Comparison of ENCODE assay signal across 10 cellular contexts in genomic region chr17:82271401-82271800, GRCh38. TPM values are rescaled to one million over a fixed set of nuclear protein-coding genes. Genes with fewer than 3 reads are reported as not detected.
DNase-seq lines count a peak whose midpoint lies in the region; ATAC-seq lines count a peak whose summit lies in the region.
"Had no signal": no experiment of that assay in that cellular context is flagged by ENCODE, and none has a peak within 500 bp of the region (broad histone marks: within the 10 kb centered on the region; RNA-seq: fewer than 3 reads in every experiment).

No MANE protein-coding gene starts in this region.

- CTCF ChIA-PET in activated CD4-positive, alpha-beta T cell treated with anti-CD3 and anti-CD28 coated beads, Interleukin-2, amount 10 ng/mL, durations not matched to agents 7 days and 5 days (lab: Charles Lee) = interaction anchor here (0.6 to 1.2 kb wide), 2 partner anchors 17 to 639 kb away, joined by 3 read pairs; no protein-coding TSS in a partner anchor

- no peaks in the 10 kb centered on the region for H3K9me3 Mint-ChIP-seq in activated CD4-positive, alpha-beta T cell treated with anti-CD3 and anti-CD28 coated beads, Interleukin-2, amount 10 ng/mL, durations not matched to agents 7 days and 5 days
- no peaks in the 10 kb centered on the region for H3K9me3 Mint-ChIP-seq in activated naive CD4-positive, alpha-beta T cell treated with anti-CD3 and anti-CD28 coated beads, Interleukin-2, amount 50 U/mL, for 72 hours
- H3K9me3 Mint-ChIP-seq in stimulated activated memory B cell treated with anti-CD40 and anti-IgM and Interleukin-4, amounts not matched to agents 10 μg/mL and 1 μg/mL and 100 μg/mL, for 72 hours = no peaks in the 10 kb centered on the region

- H3K4me1 Mint-ChIP-seq in activated CD4-positive, alpha-beta T cell treated with anti-CD3 and anti-CD28 coated beads, Interleukin-2, amount 10 ng/mL, durations not matched to agents 7 days and 5 days = peaks cover 61% of the 10 kb centered on the region
- H3K4me1 Mint-ChIP-seq in stimulated activated memory B cell treated with anti-CD40 and anti-IgM and Interleukin-4, amounts not matched to agents 10 μg/mL and 1 μg/mL and 100 μg/mL, for 72 hours = peaks cover 63% of the 10 kb centered on the region

- H3K4me3 Mint-ChIP-seq in activated CD4-positive, alpha-beta T cell treated with anti-CD3 and anti-CD28 coated beads, Interleukin-2, amount 10 ng/mL, durations not matched to agents 7 days and 5 days = peak overlapping the region; percentile 84
- H3K4me3 Mint-ChIP-seq in stimulated activated memory B cell treated with anti-CD40 and anti-IgM and Interleukin-4, amounts not matched to agents 10 μg/mL and 1 μg/mL and 100 μg/mL, for 72 hours = peak overlapping the region; percentile 7

- peak overlapping the region; percentile 92 for H3K27ac Mint-ChIP-seq in activated CD4-positive, alpha-beta T cell treated with anti-CD3 and anti-CD28 coated beads, Interleukin-2, amount 10 ng/mL, durations not matched to agents 7 days and 5 days
- peak overlapping the region; percentile 98 to 100 for H3K27ac Mint-ChIP-seq in activated naive CD4-positive, alpha-beta T cell treated with anti-CD3 and anti-CD28 coated beads, Interleukin-2, amount 50 U/mL, for 72 hours
- H3K27ac Mint-ChIP-seq in stimulated activated memory B cell treated with anti-CD40 and anti-IgM and Interleukin-4, amounts not matched to agents 10 μg/mL and 1 μg/mL and 100 μg/mL, for 72 hours = no peak overlapping the region

- POLR2A ChIA-PET in activated CD4-positive, alpha-beta T cell treated with anti-CD3 and anti-CD28 coated beads, Interleukin-2, amount 10 ng/mL, durations not matched to agents 7 days and 5 days (lab: Charles Lee) = no interaction called here

- no peak overlapping the region for H3K9ac ChIP-seq in iPS-18a (ENCODE audit: low read length)

- peak overlapping the region; percentile 73 for H3K4me3 ChIP-seq in iPS-18a (ENCODE audit: low read length)

- H3K27ac ChIP-seq in iPS-18a (ENCODE audit: low read length) = no peak overlapping the region

- DNase-seq in activated CD4-positive, alpha-beta T cell treated with anti-CD3 and anti-CD28 coated beads, Interleukin-2, amount 10 ng/mL, durations not matched to agents 7 days and 5 days = no peak
- no peak for DNase-seq in activated CD4-positive, alpha-beta T cell treated with anti-CD3 and anti-CD28 coated beads for 4 hours
- no peak for DNase-seq in activated naive CD4-positive, alpha-beta T cell treated with anti-CD3 and anti-CD28 coated beads, Interleukin-2, amount 50 U/mL, for 72 hours (ENCODE audit: low spot score in 2 of 2)
- DNase-seq in HPDE6-E6E7 (ENCODE audit: extremely low spot score) (no peak), pons (ENCODE audit: low spot score) (no peak)
- DNase-seq in stimulated activated CD4-positive, alpha-beta T cell treated with anti-CD3 and anti-CD28 coated beads, Interleukin-4, amount 100 ng/mL, for 4 hours = no peak
- DNase-seq: activated CD8-positive, alpha-beta memory T cell treated with anti-CD3 and anti-CD28 coated beads for 24 hours had no signal

- H3K36me3 Mint-ChIP-seq in activated CD4-positive, alpha-beta T cell treated with anti-CD3 and anti-CD28 coated beads, Interleukin-2, amount 10 ng/mL, durations not matched to agents 7 days and 5 days (ENCODE audit: low read depth) = peaks cover 43% of the 10 kb centered on the region
- H3K36me3 Mint-ChIP-seq in activated naive CD4-positive, alpha-beta T cell treated with anti-CD3 and anti-CD28 coated beads, Interleukin-2, amount 50 U/mL, for 72 hours = peaks cover 7 to 40% of the 10 kb centered on the region in 2 donors
- peaks cover 24% of the 10 kb centered on the region for H3K36me3 Mint-ChIP-seq in stimulated activated memory B cell treated with anti-CD40 and anti-IgM and Interleukin-4, amounts not matched to agents 10 μg/mL and 1 μg/mL and 100 μg/mL, for 72 hours

- peaks cover 6% of the 10 kb centered on the region for H3K27me3 ChIP-seq in iPS-18a (ENCODE audit: control insufficient read depth, insufficient read depth, low read length)

- peaks cover 19% of the 10 kb centered on the region for H3K36me3 ChIP-seq in iPS-18a (ENCODE audit: control insufficient read depth, low read depth, low read length)

- ATAC-seq in activated naive CD4-positive, alpha-beta T cell treated with anti-CD3 and anti-CD28 coated beads, Interleukin-2, amount 50 U/mL, for 72 hours = no peak
- ATAC-seq in stimulated activated memory B cell treated with anti-CD40 and anti-IgM and Interleukin-4, amounts not matched to agents 10 μg/mL and 1 μg/mL and 100 μg/mL, for 72 hours = no peak

- H3K4me1 ChIP-seq in iPS-18a (ENCODE audit: control insufficient read depth, low read depth, low read length) = peaks cover 7% of the 10 kb centered on the region

- H3K27me3 Mint-ChIP-seq in activated CD4-positive, alpha-beta T cell treated with anti-CD3 and anti-CD28 coated beads, Interleukin-2, amount 10 ng/mL, durations not matched to agents 7 days and 5 days = no peaks in the 10 kb centered on the region
- H3K27me3 Mint-ChIP-seq in stimulated activated memory B cell treated with anti-CD40 and anti-IgM and Interleukin-4, amounts not matched to agents 10 μg/mL and 1 μg/mL and 100 μg/mL, for 72 hours = no peaks in the 10 kb centered on the region

- no peaks in the 10 kb centered on the region for H3K9me3 ChIP-seq in iPS-18a (ENCODE audit: control insufficient read depth, low read depth, low read length)

RNA-seq across cellular contexts. Expression of gene CSNK1D, which starts 2.1 kb away (rescaled TPM):
- total RNA-seq in activated CD4-positive, alpha-beta T cell treated with anti-CD3 and anti-CD28 coated beads, Interleukin-2, amount 10 ng/mL, durations not matched to agents 7 days and 5 days = 100 to 1,000 TPM; 115 to 142 TPM
- 100 to 1,000 TPM; 130 to 171 TPM for total RNA-seq in activated naive CD4-positive, alpha-beta T cell treated with anti-CD3 and anti-CD28 coated beads, Interleukin-2, amount 50 U/mL, for 72 hours

RNA-seq across cellular contexts. Expression of gene SLC16A3, which starts 42.6 kb away (rescaled TPM):
- total RNA-seq in activated CD4-positive, alpha-beta T cell treated with anti-CD3 and anti-CD28 coated beads, Interleukin-2, amount 10 ng/mL, durations not matched to agents 7 days and 5 days = 100 to 1,000 TPM; 104 to 140 TPM
- 100 to 1,000 TPM in 1 of 2 donors, 1 to 10 TPM in 1; 8.6 to 197 TPM for total RNA-seq in activated naive CD4-positive, alpha-beta T cell treated with anti-CD3 and anti-CD28 coated beads, Interleukin-2, amount 50 U/mL, for 72 hours

RNA-seq across cellular contexts. Expression of gene CD7, which starts 46.0 kb away (rescaled TPM):
- 100 to 1,000 TPM; 285 to 292 TPM for total RNA-seq in activated CD4-positive, alpha-beta T cell treated with anti-CD3 and anti-CD28 coated beads, Interleukin-2, amount 10 ng/mL, durations not matched to agents 7 days and 5 days
- total RNA-seq in activated naive CD4-positive, alpha-beta T cell treated with anti-CD3 and anti-CD28 coated beads, Interleukin-2, amount 50 U/mL, for 72 hours = 100 to 1,000 TPM; 620 to 646 TPM
- total RNA-seq: endothelial cell of umbilical vein had no signal

RNA-seq across cellular contexts. Expression of gene CCDC57, which starts 58.8 kb away (rescaled TPM):
- total RNA-seq in activated CD4-positive, alpha-beta T cell treated with anti-CD3 and anti-CD28 coated beads, Interleukin-2, amount 10 ng/mL, durations not matched to agents 7 days and 5 days = 10 to 100 TPM; 60.5 to 69.7 TPM
- 10 to 100 TPM; 34.6 to 51.3 TPM for total RNA-seq in activated naive CD4-positive, alpha-beta T cell treated with anti-CD3 and anti-CD28 coated beads, Interleukin-2, amount 50 U/mL, for 72 hours
